In the genomic region with DNA sequence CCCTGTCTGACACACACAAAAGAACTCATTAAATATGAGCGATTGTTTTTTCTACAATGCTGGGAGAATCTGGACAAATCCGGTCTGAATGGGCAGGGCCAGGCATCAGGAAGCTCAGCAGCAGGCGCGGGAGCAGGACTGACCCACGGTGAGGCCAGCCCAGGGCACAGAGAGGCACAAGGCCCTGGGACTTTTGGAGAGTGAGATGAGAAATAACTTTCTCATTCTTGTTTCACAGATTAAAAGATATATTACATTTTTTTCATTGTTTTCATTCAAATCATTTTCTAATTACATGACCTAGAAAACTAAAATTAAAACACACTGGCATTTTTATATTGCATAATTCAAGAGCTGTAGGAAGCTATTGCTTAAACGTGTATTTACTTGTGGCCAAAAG, we compare ENCODE assay signal across 19 cellular contexts.
DNase-seq lines count a peak whose midpoint lies in the region; ATAC-seq and TF ChIP-seq lines count a peak whose summit lies in the region.
"Had no signal": no experiment of that assay in that cellular context is flagged by ENCODE, and none has a peak within 500 bp of the region (broad histone marks: within the 10 kb centered on the region; RNA-seq: fewer than 3 reads in every experiment).

No MANE protein-coding gene starts in this region.

- H3K27ac ChIP-seq in heart right ventricle (peak overlapping the region in 8 of 10 donors; percentile 23 to 62 (median 39)), mesenchymal stem cell (ENCODE audit: low read length, poor library complexity, severe bottlenecking) (no peak overlapping the region), uterus (peak overlapping the region; percentile 52 to 71), substantia nigra (ENCODE audit: low read depth, low read length, poor library complexity, severe bottlenecking) (no peak overlapping the region), Karpas-422 (ENCODE audit: low read length) (no peak overlapping the region)
- H3K27ac ChIP-seq: adrenal gland, esophagus muscularis mucosa, RWPE1 had no signal

- H2AFZ ChIP-seq in mesenchymal stem cell (ENCODE audit: low read depth, low read length) (no peak overlapping the region), Karpas-422 (ENCODE audit: low read length) (no peak overlapping the region)

- H3K14ac ChIP-seq in mesenchymal stem cell (ENCODE audit: low read length in 2 of 2), result no peak overlapping the region

- no peak for TF ChIP-seq POLR2A in uterus (IDR thresholded peaks at IDR 0.05)

- H4K8ac ChIP-seq in mesenchymal stem cell (ENCODE audit: low read length), result no peak overlapping the region

- no peak overlapping the region for H2BK15ac ChIP-seq in mesenchymal stem cell (ENCODE audit: low read depth, poor library complexity, severe bottlenecking)

- H3K4me1 ChIP-seq in heart right ventricle, result peaks cover 0 to 23% (median 9%) of the 10 kb centered on the region in 9 donors
- H3K4me1 ChIP-seq in mesenchymal stem cell (ENCODE audit: control insufficient read depth, insufficient read depth, low read depth, low read length), result peaks cover 15% of the 10 kb centered on the region
- no peaks in the 10 kb centered on the region for H3K4me1 ChIP-seq in uterus
- no peaks in the 10 kb centered on the region for H3K4me1 ChIP-seq in Karpas-422 (ENCODE audit: low read length)
- H3K4me1 ChIP-seq: adrenal gland had no signal

- ATAC-seq in heart right ventricle (peak in 3 of 8 donors; percentile 25 to 52 (median 29)), HG03175 (IDR thresholded peaks at IDR 0.05; ENCODE audit: unreplicated experiment) (no peak)
- ATAC-seq: HCT116 had no signal

- H3K79me1 ChIP-seq in mesenchymal stem cell (replicated peaks; ENCODE audit: low read length, poor library complexity, severe bottlenecking), result no peaks in the 10 kb centered on the region

- no peaks in the 10 kb centered on the region for H3K79me2 ChIP-seq in Karpas-422 (ENCODE audit: low read length)

- H3K18ac ChIP-seq in mesenchymal stem cell (ENCODE audit: low read depth in 1 of 2, low read length in 2 of 2), result no peak overlapping the region

- H3K36me3 ChIP-seq in heart right ventricle (no peaks in the 10 kb centered on the region), mesenchymal stem cell (ENCODE audit: control insufficient read depth in 1 of 2, insufficient read depth in 2 of 2, low read depth in 1 of 2, low read length in 2 of 2) (no peaks in the 10 kb centered on the region), uterus (no peaks in the 10 kb centered on the region), Karpas-422 (ENCODE audit: insufficient read depth, low read length) (no peaks in the 10 kb centered on the region)
- H3K36me3 ChIP-seq: adrenal gland, esophagus muscularis mucosa had no signal

- DNase-seq in heart right ventricle, result no peak
- no peak for DNase-seq in cardiac septum (ENCODE audit: low spot score)
- peak; percentile 47 for DNase-seq in dermis blood vessel endothelial cell
- DNase-seq in mesenchymal stem cell, result no peak
- DNase-seq in uterus, result no peak
- DNase-seq in substantia nigra (lab: John Stamatoyannopoulos, UW), result no peak
- DNase-seq in Karpas-422, result no peak
- DNase-seq: activated CD4-positive, alpha-beta T cell treated with anti-CD3 and anti-CD28 coated beads, Interleukin-2, amount 10 ng/mL, durations not matched to agents 24 days and 14 days; activated gamma-delta T cell; head of caudate nucleus; immature natural killer cell; naive B cell; NCI-H1694 treated with DMSO at 0.1 percent for 48 hours had no signal

- H4K91ac ChIP-seq in mesenchymal stem cell (ENCODE audit: low read length), result no peak overlapping the region

- H3K4me2 ChIP-seq in mesenchymal stem cell (ENCODE audit: low read length, poor library complexity, severe bottlenecking) (no peak overlapping the region), Karpas-422 (ENCODE audit: low read depth, low read length, poor library complexity, severe bottlenecking) (no peak overlapping the region)

- no peak overlapping the region for H2BK120ac ChIP-seq in mesenchymal stem cell (ENCODE audit: low read depth, low read length)

- H3K4ac ChIP-seq in mesenchymal stem cell (ENCODE audit: low read depth in 1 of 2, low read length in 2 of 2), result no peak overlapping the region

- 54 to 57% methylated on average over 6 of the region's 6 CpGs for WGBS in heart right ventricle, 2 donors
- WGBS in mesenchymal stem cell, result 93% methylated on average over 5 of the region's 6 CpGs

- H3K4me3 ChIP-seq in heart right ventricle (no peak overlapping the region), mesenchymal stem cell (ENCODE audit: insufficient read depth in 1 of 2, low read depth in 1 of 2, low read length in 2 of 2) (no peak overlapping the region), uterus (no peak overlapping the region), Karpas-422 (ENCODE audit: low read length) (no peak overlapping the region)
- H3K4me3 ChIP-seq: adrenal gland, esophagus muscularis mucosa, lung had no signal

- H2AK5ac ChIP-seq in mesenchymal stem cell (ENCODE audit: low read length, severe bottlenecking), result no peak overlapping the region

- no peaks in the 10 kb centered on the region for H3K9me2 ChIP-seq in Karpas-422 (replicated peaks; ENCODE audit: insufficient read depth, low read length)

- no peak overlapping the region for H2BK12ac ChIP-seq in mesenchymal stem cell (ENCODE audit: low read length in 2 of 2)

- H2BK5ac ChIP-seq in mesenchymal stem cell (ENCODE audit: low read depth, low read length, poor library complexity, severe bottlenecking), result no peak overlapping the region

- H3K27me3 ChIP-seq in heart right ventricle (no peaks in the 10 kb centered on the region), mesenchymal stem cell (ENCODE audit: control insufficient read depth in 1 of 2, insufficient read depth in 1 of 2, low read length in 2 of 2) (peaks cover 0 to 6% of the 10 kb centered on the region in 2 experiments), uterus (no peaks in the 10 kb centered on the region), Karpas-422 (ENCODE audit: low read length) (no peaks in the 10 kb centered on the region)
- H3K27me3 ChIP-seq: adrenal gland, esophagus muscularis mucosa had no signal

- no peak for TF ChIP-seq CTCF in heart right ventricle (IDR thresholded peaks at IDR 0.05)
- no peak for TF ChIP-seq CTCF in uterus (IDR thresholded peaks at IDR 0.05)

- H3K9me3 ChIP-seq in heart right ventricle (no peaks in the 10 kb centered on the region), mesenchymal stem cell (ENCODE audit: control insufficient read depth, low read length) (no peaks in the 10 kb centered on the region), uterus (no peaks in the 10 kb centered on the region), Karpas-422 (ENCODE audit: low read length) (no peaks in the 10 kb centered on the region)
- H3K9me3 ChIP-seq: adrenal gland, esophagus muscularis mucosa had no signal

- intact Hi-C loops in heart right ventricle (cut with DNase I), result loop anchor here in 3 of 10 donors (10.0 kb wide), 3 partner anchors 68 to 238 kb away; no protein-coding TSS in a partner anchor
- intact Hi-C loops in cardiac septum (cut with DNase I), result loop anchor here (5.0 to 10.0 kb wide), 3 partner anchors 46 to 328 kb away; no protein-coding TSS in a partner anchor
- intact Hi-C loops in uterus (cut with DNase I; ENCODE audit: low total_unique reads), result no loop called here

- H3K9ac ChIP-seq in mesenchymal stem cell (ENCODE audit: low read length) (peak overlapping the region; percentile 46), Karpas-422 (ENCODE audit: low read length) (no peak overlapping the region)

- H3K23ac ChIP-seq in mesenchymal stem cell (ENCODE audit: low read length in 2 of 2), result no peak overlapping the region

- H4K20me1 ChIP-seq in Karpas-422 (ENCODE audit: insufficient read depth, low read depth, low read length), result no peaks in the 10 kb centered on the region

Comparison
In these comparisons a context has a peak if more than half of its experiments do, and no peak if none do; other contexts are left out.
1. H3K27ac ChIP-seq: peak in heart right ventricle (8 of 10) and uterus (2 of 2); none in mesenchymal stem cell (single experiment), substantia nigra (single experiment) and Karpas-422 (single experiment).